Comparison of ENCODE assay signal across 9 cellular contexts in genomic region chr6:22062807-22063408, GRCh38.
DNase-seq lines count a peak whose midpoint lies in the region; ATAC-seq, FAIRE-seq and TF ChIP-seq lines count a peak whose summit lies in the region.
"Had no signal": no experiment of that assay in that cellular context is flagged by ENCODE, and none has a peak within 500 bp of the region (broad histone marks: within the 10 kb centered on the region; RNA-seq: fewer than 3 reads in every experiment).

No MANE protein-coding gene starts in this region.

- no peak overlapping the region for H3K27ac ChIP-seq in gastroesophageal sphincter
- H3K27ac ChIP-seq: dorsolateral prefrontal cortex had no signal

- H3K27me3 ChIP-seq in bronchial epithelial cell (ENCODE audit: control insufficient read depth, insufficient read depth, low read length) (no peaks in the 10 kb centered on the region), gastroesophageal sphincter (no peaks in the 10 kb centered on the region)
- H3K27me3 ChIP-seq: dorsolateral prefrontal cortex had no signal

- no peak for TF ChIP-seq EP300 in gastroesophageal sphincter (IDR thresholded peaks at IDR 0.05)

- H3K4me3 ChIP-seq in bronchial epithelial cell (ENCODE audit: low read depth, low read length) (no peak overlapping the region), gastroesophageal sphincter (no peak overlapping the region)

- TF ChIP-seq POLR2A in GM12892 (IDR thresholded peaks at IDR 0.05; ENCODE audit: low read depth, low read length) (peak; percentile 71), gastroesophageal sphincter (IDR thresholded peaks at IDR 0.05) (no peak)

- FAIRE-seq in GM12892 (lab: Jason Lieb, UNC) (peak; percentile 99), bronchial epithelial cell (lab: Jason Lieb, UNC) (peak; percentile 79)

- peaks cover 0 to 12% (median 2%) of the 10 kb centered on the region in 3 donors for H3K4me1 ChIP-seq in gastroesophageal sphincter

- no peaks in the 10 kb centered on the region for H3K36me3 ChIP-seq in bronchial epithelial cell (ENCODE audit: control insufficient read depth, insufficient read depth, low read length)
- peaks cover 0 to 5% of the 10 kb centered on the region in 2 donors for H3K36me3 ChIP-seq in gastroesophageal sphincter

- CTCF ChIA-PET in HEK293T (lab: Yijun Ruan, JAX): no interaction called here

- no peaks in the 10 kb centered on the region for H3K9me3 ChIP-seq in gastroesophageal sphincter

- WGBS in gastroesophageal sphincter (ENCODE audit: low coverage in 1 of 2), 2 donors: 68 to 83% methylated on average over 8 to 10 of the region's 21 CpGs

- TF ChIP-seq CTCF in bronchial epithelial cell (IDR thresholded peaks at IDR 0.05; ENCODE audit: insufficient read depth, low read length, severe bottlenecking) (no peak), gastroesophageal sphincter (IDR thresholded peaks at IDR 0.05) (no peak)

- ATAC-seq in GM21737 (IDR thresholded peaks at IDR 0.05; ENCODE audit: unreplicated experiment): peak; percentile 59
- no peak for ATAC-seq in gastroesophageal sphincter

- no peak for DNase-seq in GM12892 (ENCODE audit: insufficient read length)
- peak; percentile 72 to 85 for DNase-seq in NOMO-1 (lab: John Stamatoyannopoulos, UW; ENCODE audit: unreplicated experiment in 2 of 2)
- DNase-seq in bronchial epithelial cell (ENCODE audit: low read depth): peak; percentile 16
- DNase-seq in stimulated activated CD4-positive, alpha-beta T cell treated with anti-CD3 and anti-CD28 coated beads, TNF-alpha, amount 100 ng/mL, for 24 hours (ENCODE audit: low read depth in 3 of 3): peak in 2 of 3 experiments; percentile 9 to 40
- DNase-seq in HEK293T (ENCODE audit: extremely low spot score): no peak
- DNase-seq in NCI-H526 treated with DMSO at 0.1 percent for 48 hours (lab: John Stamatoyannopoulos, UW): no peak

- POLR2A ChIA-PET in HEK293T (lab: Yijun Ruan, JAX): no interaction called here

TF ChIP-seq in HEK293T, 16 proteins besides CTCF, POLR2A, EP300 and RAD21:
- TF ChIP-seq HDGF (IDR thresholded peaks at IDR 0.05; ENCODE audit: borderline replicate concordance): no peak
- no peak for TF ChIP-seq BHLHE40 (IDR thresholded peaks at IDR 0.05; ENCODE audit: borderline replicate concordance)
- no peak for TF ChIP-seq NFRKB (IDR thresholded peaks at IDR 0.05)
- TF ChIP-seq FOXK2 (IDR thresholded peaks at IDR 0.05): no peak
- no peak for TF ChIP-seq TARDBP (IDR thresholded peaks at IDR 0.05)
- no peak for TF ChIP-seq SP1 (IDR thresholded peaks at IDR 0.05)
- TF ChIP-seq PKNOX1 (IDR thresholded peaks at IDR 0.05): no peak

Comparison
In these comparisons a context has a peak if more than half of its experiments do, and no peak if none do; other contexts are left out.
1. DNase-seq: peak in NOMO-1 (2 of 2), bronchial epithelial cell (single experiment) and stimulated activated CD4-positive, alpha-beta T cell treated with anti-CD3 and anti-CD28 coated beads, TNF-alpha, amount 100 ng/mL, for 24 hours (2 of 3); none in GM12892 (single experiment), HEK293T (single experiment) and NCI-H526 treated with DMSO at 0.1 percent for 48 hours (single experiment).